9 cellular contexts compared by ENCODE assay signal in genomic region chr16:89315791-89316581, GRCh38.
DNase-seq lines count a peak whose midpoint lies in the region; ATAC-seq and TF ChIP-seq lines count a peak whose summit lies in the region.
"Had no signal": no experiment of that assay in that cellular context is flagged by ENCODE, and none has a peak within 500 bp of the region (broad histone marks: within the 10 kb centered on the region; RNA-seq: fewer than 3 reads in every experiment).

No MANE protein-coding gene starts in this region.

- peak; percentile 70 for DNase-seq in GM04504 (ENCODE audit: low read depth)
- peak; percentile 50 for DNase-seq in NOMO-1 treated with DMSO at 0.1 percent for 48 hours (lab: John Stamatoyannopoulos, UW; ENCODE audit: unreplicated experiment)
- peak; percentile 64 for DNase-seq in activated T-cell treated with anti-CD3 and anti-CD28 coated beads for 48 hours (ENCODE audit: low read depth)
- DNase-seq in foreskin keratinocyte: peak; percentile 93 to 95
- peak; percentile 68 to 70 for DNase-seq in stimulated activated CD4-positive, alpha-beta T cell treated with anti-CD3 and anti-CD28 coated beads, Interleukin-15, amount 100 ng/mL, for 48 hours (ENCODE audit: low read depth in 2 of 2)
- no peak for DNase-seq in DMS 273 treated with DMSO at 0.1 percent for 48 hours (lab: John Stamatoyannopoulos, UW)
- DNase-seq in mesothelial cell of epicardium (ENCODE audit: low spot score in 2 of 2, unreplicated experiment in 2 of 2): no peak

- TF ChIP-seq CTCF in foreskin keratinocyte (conservative IDR thresholded peaks at IDR 0.05): no peak
- no peak for TF ChIP-seq CTCF in mesothelial cell of epicardium (IDR thresholded peaks at IDR 0.05; ENCODE audit: unreplicated experiment)

- H3K4me1 Mint-ChIP-seq in mesothelial cell of epicardium: peaks cover 26% of the 10 kb centered on the region

- no peaks in the 10 kb centered on the region for H3K9me3 Mint-ChIP-seq in mesothelial cell of epicardium

- H3K27ac ChIP-seq in foreskin keratinocyte: peak overlapping the region; percentile 41
- H3K27ac ChIP-seq: tibial artery had no signal

- H3K27ac Mint-ChIP-seq in mesothelial cell of epicardium: no peak overlapping the region

- no peaks in the 10 kb centered on the region for H3K27me3 Mint-ChIP-seq in mesothelial cell of epicardium (ENCODE audit: low read depth)

- H3K36me3 Mint-ChIP-seq in mesothelial cell of epicardium: peaks cover 11% of the 10 kb centered on the region

- no peak overlapping the region for H3K4me3 Mint-ChIP-seq in mesothelial cell of epicardium

- peak; percentile 67 for ATAC-seq in foreskin keratinocyte
- no peak for ATAC-seq in HG02610 (IDR thresholded peaks at IDR 0.05; ENCODE audit: unreplicated experiment)

- no peaks in the 10 kb centered on the region for H3K27me3 ChIP-seq in foreskin keratinocyte
- H3K27me3 ChIP-seq: tibial artery had no signal

- peaks cover 42% of the 10 kb centered on the region for H3K4me1 ChIP-seq in foreskin keratinocyte

Comparison
In these comparisons a context has a peak if more than half of its experiments do, and no peak if none do; other contexts are left out.
1. DNase-seq: peak in GM04504 (single experiment), NOMO-1 treated with DMSO at 0.1 percent for 48 hours (single experiment), activated T-cell treated with anti-CD3 and anti-CD28 coated beads for 48 hours (single experiment), foreskin keratinocyte (2 of 2) and stimulated activated CD4-positive, alpha-beta T cell treated with anti-CD3 and anti-CD28 coated beads, Interleukin-15, amount 100 ng/mL, for 48 hours (2 of 2); none in DMS 273 treated with DMSO at 0.1 percent for 48 hours (single experiment) and mesothelial cell of epicardium (0 of 2).